32 cellular contexts compared by ENCODE assay signal in the genomic region with DNA sequence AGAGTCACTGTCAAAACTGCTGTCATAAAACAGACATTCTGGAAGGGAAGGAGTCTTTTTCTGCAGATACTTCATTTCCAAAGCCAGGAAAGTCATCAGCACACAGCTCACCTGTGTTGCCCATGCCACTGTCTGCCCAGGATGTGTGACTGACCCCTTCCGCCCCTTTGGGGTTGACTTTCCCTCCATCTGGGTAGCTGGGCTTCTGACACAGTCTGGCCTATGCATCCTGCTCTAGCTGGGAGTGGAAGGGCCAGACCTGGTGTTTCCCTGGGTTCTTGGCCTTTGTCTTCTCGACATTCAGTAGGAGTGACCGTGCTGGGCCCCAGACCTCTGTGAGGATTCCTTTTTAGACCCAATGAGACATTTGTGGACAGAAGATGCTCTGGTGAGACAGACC.
A peak's percentile ranks its signal among the peaks of the same experiment; 100 is the strongest.
DNase-seq lines count a peak whose midpoint lies in the region; ATAC-seq, FAIRE-seq and TF ChIP-seq lines count a peak whose summit lies in the region.
"Had no signal": no experiment of that assay in that cellular context is flagged by ENCODE, and none has a peak within 500 bp of the region (broad histone marks: within the 10 kb centered on the region; RNA-seq: fewer than 3 reads in every experiment).

No MANE protein-coding gene starts in this region.

- 84% methylated on average over 3 of the region's 3 CpGs for WGBS in HUES64
- 60% methylated on average over 3 of the region's 3 CpGs for WGBS in esophagus muscularis mucosa

- peak overlapping the region; percentile 10; the same call in 1 of the 2 replicates for H3K4me3 ChIP-seq in HUES64 (ENCODE audit: low read length)
- no peak overlapping the region for H3K4me3 ChIP-seq in esophagus muscularis mucosa
- H3K4me3 ChIP-seq in iPS-18c (ENCODE audit: insufficient read depth, low read depth, low read length) = peak overlapping the region; percentile 15; the same call in 1 of the 2 replicates
- H3K4me3 ChIP-seq: A549; BLaER1; BLaER1 treated with 17β-estradiol and CSF1 and Interleukin-3, amounts not matched to agents 10 nM and 100 nM had no signal

- H3K4me1 ChIP-seq in HUES64 (ENCODE audit: insufficient read depth, low read length) (no peaks in the 10 kb centered on the region), esophagus muscularis mucosa (no peaks in the 10 kb centered on the region)
- H3K4me1 ChIP-seq: A549; BE2C; BLaER1; BLaER1 treated with 17β-estradiol and CSF1 and Interleukin-3, amounts not matched to agents 10 nM and 100 nM; Caco-2 had no signal

- H3K36me3 ChIP-seq in HUES64 (ENCODE audit: insufficient read depth, low read length) = no peaks in the 10 kb centered on the region
- H3K36me3 ChIP-seq in esophagus muscularis mucosa = no peaks in the 10 kb centered on the region
- H3K36me3 ChIP-seq: BE2C; BLaER1; BLaER1 treated with 17β-estradiol and CSF1 and Interleukin-3, amounts not matched to agents 10 nM and 100 nM had no signal

- ATAC-seq in HG03039 (IDR thresholded peaks at IDR 0.05; ENCODE audit: unreplicated experiment) = no peak
- ATAC-seq: A549; CD8-positive, alpha-beta T cell had no signal

- no peak for TF ChIP-seq EP300 in esophagus muscularis mucosa (IDR thresholded peaks at IDR 0.05)

- H3K9me3 ChIP-seq in HUES64 (ENCODE audit: insufficient read depth, low read depth, low read length) (peaks cover 96% of the 10 kb centered on the region), esophagus muscularis mucosa (peaks cover 0 to 59% (median 30%) of the 10 kb centered on the region in 4 donors), iPS-18c (ENCODE audit: control insufficient read depth, insufficient read depth, low read length) (peaks cover 50% of the 10 kb centered on the region)
- H3K9me3 ChIP-seq: BE2C had no signal

- no peak for TF ChIP-seq POLR2A in esophagus muscularis mucosa (IDR thresholded peaks at IDR 0.05; ENCODE audit: low read depth)

- DNase-seq in esophagus muscularis mucosa (ENCODE audit: extremely low spot score) = peak; percentile 70
- DNase-seq in NCI-H748 (lab: John Stamatoyannopoulos, UW; ENCODE audit: unreplicated experiment) = no peak
- DNase-seq in D721Med (ENCODE audit: insufficient read length, low spot score) = no peak
- DNase-seq: 8988T; ACHN; AML-193; BE2C; C1 segment of cervical spinal cord; Caco-2; Calu3; CD4-positive, alpha-beta memory T cell; CD4-positive, alpha-beta T cell; CD4-positive, CD25-positive, alpha-beta regulatory T cell; CD8-positive, alpha-beta memory T cell; CD8-positive, alpha-beta T cell; COR-L47; DMS 273 treated with DMSO at 0.1 percent for 48 hours; DMS153; DMS53; DMS79; DMS79 treated with DMSO at 0.1 percent for 48 hours; DND-41; EL had no signal

- TF ChIP-seq CTCF in esophagus muscularis mucosa (IDR thresholded peaks at IDR 0.05) (no peak), D721Med (IDR thresholded peaks at IDR 0.05; ENCODE audit: insufficient read depth, missing control alignments) (no peak)

- H3K27me3 ChIP-seq in HUES64 (ENCODE audit: insufficient read depth, low read length) (no peaks in the 10 kb centered on the region), esophagus muscularis mucosa (no peaks in the 10 kb centered on the region)
- H3K27me3 ChIP-seq: BE2C; BLaER1; BLaER1 treated with 17β-estradiol and CSF1 and Interleukin-3, amounts not matched to agents 10 nM and 100 nM had no signal

- no peak overlapping the region for H3K9ac ChIP-seq in HUES64 (ENCODE audit: low read depth, low read length)
- H3K9ac ChIP-seq: BLaER1; BLaER1 treated with 17β-estradiol and CSF1 and Interleukin-3, amounts not matched to agents 10 nM and 100 nM had no signal

- H3K27ac ChIP-seq in HUES64 (ENCODE audit: low read depth, low read length) (no peak overlapping the region), esophagus muscularis mucosa (replicated peaks in 1 of 4) (no peak overlapping the region)
- H3K27ac ChIP-seq: 22Rv1; A549; BLaER1; BLaER1 treated with 17β-estradiol and CSF1 and Interleukin-3, amounts not matched to agents 10 nM and 100 nM; C4-2B had no signal

- no peak for FAIRE-seq in D721Med (lab: Jason Lieb, UNC)
- FAIRE-seq: A204.1, A549 had no signal

- intact Hi-C loops in esophagus muscularis mucosa (cut with DNase I) = no loop called here

Comparison
In these comparisons a context has a peak if more than half of its experiments do, and no peak if none do; other contexts are left out.
1. H3K4me3 ChIP-seq: peak in HUES64 (single experiment) and iPS-18c (single experiment); none in esophagus muscularis mucosa (0 of 4).